ENCODE assay signal across 14 cellular contexts in genomic region chr2:101501443-101501842, GRCh38. TPM values are rescaled to one million over a fixed set of nuclear protein-coding genes. Genes with fewer than 3 reads are reported as not detected.
DNase-seq lines count a peak whose midpoint lies in the region; ATAC-seq, FAIRE-seq and TF ChIP-seq lines count a peak whose summit lies in the region.
"Had no signal": no experiment of that assay in that cellular context is flagged by ENCODE, and none has a peak within 500 bp of the region (broad histone marks: within the 10 kb centered on the region; RNA-seq: fewer than 3 reads in every experiment).

No MANE protein-coding gene starts in this region.

- intact Hi-C loops in Right ventricle myocardium superior (cut with DNase I) (no loop called here), cardiac septum (cut with DNase I) (no loop called here)

- no peak overlapping the region for H2AK5ac ChIP-seq in H1 (ENCODE audit: low read depth, low read length)

- peak overlapping the region; percentile 36 for H3K27ac Mint-ChIP-seq in stimulated activated naive CD8-positive, alpha-beta T cell treated with anti-CD3 and anti-CD28 coated beads, Interleukin-15, Interleukin-2, amounts not matched to agents 100 ng/mL and 50 ng/mL, for 24 hours

- no peaks in the 10 kb centered on the region for H3K27me3 ChIP-seq in H1 (replicated peaks in 1 of 4; ENCODE audit: control insufficient read depth in 3 of 4, extremely low read depth in 1 of 4, insufficient read depth in 3 of 4, low read length in 3 of 4)

- no peaks in the 10 kb centered on the region for H3K4me1 ChIP-seq in H1 (replicated peaks in 1 of 4; ENCODE audit: control insufficient read depth in 3 of 4, insufficient read depth in 4 of 4, low read length in 3 of 4)

- no peak overlapping the region for H3K4me3 ChIP-seq in H1 (ENCODE audit: extremely low read depth in 1 of 4, insufficient read depth in 2 of 4, low read depth in 3 of 4, low read length in 4 of 4)
- H3K4me3 ChIP-seq: skin epidermis had no signal

- H3K4me3 Mint-ChIP-seq in stimulated activated naive CD8-positive, alpha-beta T cell treated with anti-CD3 and anti-CD28 coated beads, Interleukin-15, Interleukin-2, amounts not matched to agents 100 ng/mL and 50 ng/mL, for 24 hours, result no peak overlapping the region

- H4K5ac ChIP-seq in H1 (ENCODE audit: insufficient read length, low read depth, low read length), result no peak overlapping the region

- no peaks in the 10 kb centered on the region for H3K9me3 Mint-ChIP-seq in stimulated activated naive CD8-positive, alpha-beta T cell treated with anti-CD3 and anti-CD28 coated beads, Interleukin-15, Interleukin-2, amounts not matched to agents 100 ng/mL and 50 ng/mL, for 24 hours

- H3K4ac ChIP-seq in H1 (replicated peaks; ENCODE audit: insufficient read length, low read depth, low read length), result no peak overlapping the region

- H3K9ac ChIP-seq in H1 (replicated peaks in 1 of 4; ENCODE audit: extremely low read depth in 1 of 4, low read depth in 3 of 4, low read length in 3 of 4), result no peak overlapping the region

- no peaks in the 10 kb centered on the region for H3K9me3 ChIP-seq in H1 (ENCODE audit: insufficient read depth in 2 of 2, low read depth in 1 of 2, low read length in 1 of 2)

- H4K91ac ChIP-seq in H1 (replicated peaks; ENCODE audit: insufficient read length, low read length), result no peak overlapping the region

- no peak overlapping the region for H3K14ac ChIP-seq in H1 (ENCODE audit: insufficient read length)

- no peak for TF ChIP-seq CTCF in H1 (IDR thresholded peaks at IDR 0.05; ENCODE audit: control extremely low read depth in 1 of 3, insufficient read depth in 1 of 3, low read depth in 1 of 3, low read length in 3 of 3)

- no peak overlapping the region for H2BK12ac ChIP-seq in H1 (ENCODE audit: low read depth, low read length)

- WGBS in H1 (ENCODE audit: extremely low coverage in 1 of 2, insufficient coverage in 1 of 2, insufficient read length in 1 of 2, insufficient replicate concordance in 2 of 2, low coverage in 1 of 2, low lambda C conversion rate in 2 of 2, missing lambda C conversion rate in 1 of 2), 2 experiments, result 82% methylated on average over 3 of the region's 3 CpGs; no CpG with 5 or more reads in 1 of the 2 experiments

- no peak overlapping the region for H3K56ac ChIP-seq in H1 (replicated peaks; ENCODE audit: insufficient read length, low read depth, low read length)

- H3K36me3 ChIP-seq in H1 (ENCODE audit: control insufficient read depth in 2 of 4, insufficient read depth in 4 of 4, low read length in 3 of 4), result no peaks in the 10 kb centered on the region

- ATAC-seq in Right ventricle myocardium superior (ENCODE audit: poor library complexity) (peak; percentile 39), HG03025 (IDR thresholded peaks at IDR 0.05; ENCODE audit: low FRiP score, unreplicated experiment) (no peak), HG02885 (IDR thresholded peaks at IDR 0.05; ENCODE audit: poor library complexity, unreplicated experiment) (no peak)

- H4K20me1 ChIP-seq in H1 (replicated peaks in 1 of 2; ENCODE audit: control insufficient read depth in 1 of 2, insufficient read depth in 2 of 2, low read length in 2 of 2), result no peaks in the 10 kb centered on the region

- DNase-seq in Right ventricle myocardium superior (no peak), cardiac septum (ENCODE audit: low spot score) (no peak), NCI-H526 (lab: John Stamatoyannopoulos, UW) (peak; percentile 33 to 52), H1 (ENCODE audit: low read depth in 1 of 2, low spot score in 2 of 2) (no peak), midbrain (lab: John Stamatoyannopoulos, UW) (no peak)
- DNase-seq: activated effector memory CD4-positive, alpha-beta T cell treated with Interleukin-2 at 50 U/mL for 16 hours; C1 segment of cervical spinal cord; NCI-H1092 treated with DMSO at 0.1 percent for 48 hours; stimulated activated CD8-positive, alpha-beta memory T cell treated with anti-CD3 and anti-CD28 coated beads, Interleukin-4, amount 100 ng/mL, for 48 hours had no signal

- no peak overlapping the region for H4K8ac ChIP-seq in H1 (ENCODE audit: extremely low read depth, insufficient read depth, low read length)

- H3K23me2 ChIP-seq in H1 (ENCODE audit: low read depth, low read length), result no peaks in the 10 kb centered on the region

- H3K23ac ChIP-seq in H1 (ENCODE audit: insufficient read length), result no peak overlapping the region

- no peak for TF ChIP-seq RAD21 in H1 (IDR thresholded peaks at IDR 0.05 in 1 of 2, conservative IDR thresholded peaks at IDR 0.05 in 1 of 2; ENCODE audit: low read depth in 2 of 2, low read length in 2 of 2)

- no peak for TF ChIP-seq EP300 in H1 (IDR thresholded peaks at IDR 0.05; ENCODE audit: borderline replicate concordance in 1 of 2, low read depth in 2 of 2, low read length in 2 of 2)

- H2BK5ac ChIP-seq in H1 (ENCODE audit: low read depth, low read length), result no peak overlapping the region

- H2BK20ac ChIP-seq in H1 (ENCODE audit: low read length), result no peak overlapping the region

- no peaks in the 10 kb centered on the region for H3K79me2 ChIP-seq in H1 (ENCODE audit: control insufficient read depth in 1 of 2, insufficient read depth in 2 of 2, low read length in 2 of 2)

- H3K27ac ChIP-seq in H1 (ENCODE audit: low read depth, low read length), result no peak overlapping the region

- CTCF ChIA-PET in H1 (lab: Charles Lee; ENCODE audit: partially characterized antibody), result interaction anchor here (1.2 kb wide), 1 partner anchor 9 kb away, joined by 3 read pairs; no protein-coding TSS in a partner anchor

- no peak overlapping the region for H2BK15ac ChIP-seq in H1 (ENCODE audit: low read length)

- no peak overlapping the region for H2BK120ac ChIP-seq in H1 (replicated peaks; ENCODE audit: low read depth, low read length)

- H3K79me1 ChIP-seq in H1 (ENCODE audit: low read depth, low read length), result no peaks in the 10 kb centered on the region

- no peak for FAIRE-seq in H1 (lab: Jason Lieb, UNC)
- FAIRE-seq: TTC549 had no signal

- H3K4me1 Mint-ChIP-seq in stimulated activated naive CD8-positive, alpha-beta T cell treated with anti-CD3 and anti-CD28 coated beads, Interleukin-15, Interleukin-2, amounts not matched to agents 100 ng/mL and 50 ng/mL, for 24 hours (ENCODE audit: low read depth), result peaks cover 21% of the 10 kb centered on the region

- H3K27me3 Mint-ChIP-seq in stimulated activated naive CD8-positive, alpha-beta T cell treated with anti-CD3 and anti-CD28 coated beads, Interleukin-15, Interleukin-2, amounts not matched to agents 100 ng/mL and 50 ng/mL, for 24 hours, result peaks cover 6% of the 10 kb centered on the region

- no peak for TF ChIP-seq POLR2A in H1 (IDR thresholded peaks at IDR 0.05; ENCODE audit: control extremely low read depth in 1 of 2, low read depth in 2 of 2, low read length in 2 of 2)

- no peaks in the 10 kb centered on the region for H3K36me3 Mint-ChIP-seq in stimulated activated naive CD8-positive, alpha-beta T cell treated with anti-CD3 and anti-CD28 coated beads, Interleukin-15, Interleukin-2, amounts not matched to agents 100 ng/mL and 50 ng/mL, for 24 hours (ENCODE audit: low read depth)

- peak overlapping the region; percentile 13; the same call in 1 of the 2 replicates for H2AFZ ChIP-seq in H1 (ENCODE audit: low read length)

- H3K18ac ChIP-seq in H1 (ENCODE audit: extremely low read depth, low read length), result no peak overlapping the region

- POLR2A ChIA-PET in H1 (lab: Charles Lee; ENCODE audit: partially characterized antibody), result interaction anchor here (0.6 kb wide), 1 partner anchor 218 kb away, joined by 3 read pairs; no protein-coding TSS in a partner anchor

- H3K4me2 ChIP-seq in H1 (ENCODE audit: insufficient read depth in 1 of 2, low read depth in 2 of 2, low read length in 2 of 2), result no peak overlapping the region

TF ChIP-seq in H1, 55 proteins besides CTCF, POLR2A, EP300 and RAD21:
- TF ChIP-seq EGR1 (IDR thresholded peaks at IDR 0.05; ENCODE audit: borderline replicate concordance, low read depth, low read length) (no peak), TAF7 (optimal IDR thresholded peaks at IDR 0.05; ENCODE audit: borderline replicate concordance, low read depth, low read length) (no peak), NRF1 (IDR thresholded peaks at IDR 0.05; ENCODE audit: low read depth, low read length) (no peak), ATF3 (IDR thresholded peaks at IDR 0.05; ENCODE audit: insufficient read depth, low read depth, low read length) (no peak), EZH2 (IDR thresholded peaks at IDR 0.05; ENCODE audit: low read depth, low read length, severe bottlenecking) (no peak), KDM1A (IDR thresholded peaks at IDR 0.05; ENCODE audit: borderline replicate concordance, low read length) (no peak), TAF1 (IDR thresholded peaks at IDR 0.05; ENCODE audit: low read depth, low read length) (no peak), FOSL1 (IDR thresholded peaks at IDR 0.05; ENCODE audit: insufficient read depth, low read depth, low read length) (no peak), CBX5 (IDR thresholded peaks at IDR 0.05; ENCODE audit: low read depth, low read length) (no peak), KDM5A (IDR thresholded peaks at IDR 0.05; ENCODE audit: low read length) (no peak), SP1 (IDR thresholded peaks at IDR 0.05; ENCODE audit: low read depth, low read length) (no peak), SP2 (IDR thresholded peaks at IDR 0.05; ENCODE audit: low read length) (no peak), NANOG (IDR thresholded peaks at IDR 0.05; ENCODE audit: insufficient read depth, low read depth, low read length, poor library complexity, severe bottlenecking) (no peak)

RNA-seq across cellular contexts. Expression of gene RFX8, which starts 26.5 kb away (rescaled TPM):
- not detected for total RNA-seq in Right ventricle myocardium superior
- total RNA-seq in cardiac septum, result not detected
- total RNA-seq in H1 (2021; fragmentation: NEBNext Ultra II Directional; extraction: Animal tissue kit (Norgen Biotek cat#: 25700)), result 0.60 and 1.3 TPM in 2 replicates
- polyA plus RNA-seq in H1 (2011; rRNA removed), result 0.57 and 0.97 TPM in 2 replicates
- 1.2 TPM for polyA plus RNA-seq in H1 (2011; cell fraction: cytosol; rRNA removed)
- 1.3 TPM for polyA plus RNA-seq in H1 (2011; cell fraction: nucleus; rRNA removed)
- 0.54 to 1.4 TPM (median 0.94 TPM) in 4 replicates for polyA plus RNA-seq in H1 (2012, experiment 1 of 2)
- not detected for polyA plus RNA-seq in H1 (2012, experiment 2 of 2)
- polyA plus RNA-seq in H1 (2013, experiment 1 of 2), result 0.41 TPM
- 0.22 TPM for polyA plus RNA-seq in H1 (2013, experiment 2 of 2)
- polyA minus RNA-seq in H1 (2011; rRNA and poly(A)+ RNA removed), result 0.28 and 0.34 TPM in 2 replicates
- not detected for polyA minus RNA-seq in H1 (2011; cell fraction: cytosol; rRNA and poly(A)+ RNA removed)
- polyA minus RNA-seq in H1 (2011; cell fraction: nucleus; rRNA and poly(A)+ RNA removed), result 1.6 TPM

Comparison
In these comparisons a context has a peak if more than half of its experiments do, and no peak if none do; other contexts are left out.
1. DNase-seq: peak in NCI-H526 (2 of 2); none in Right ventricle myocardium superior (single experiment), cardiac septum (single experiment), H1 (0 of 2) and midbrain (single experiment).